8 cellular contexts compared by ENCODE assay signal in the genomic region with DNA sequence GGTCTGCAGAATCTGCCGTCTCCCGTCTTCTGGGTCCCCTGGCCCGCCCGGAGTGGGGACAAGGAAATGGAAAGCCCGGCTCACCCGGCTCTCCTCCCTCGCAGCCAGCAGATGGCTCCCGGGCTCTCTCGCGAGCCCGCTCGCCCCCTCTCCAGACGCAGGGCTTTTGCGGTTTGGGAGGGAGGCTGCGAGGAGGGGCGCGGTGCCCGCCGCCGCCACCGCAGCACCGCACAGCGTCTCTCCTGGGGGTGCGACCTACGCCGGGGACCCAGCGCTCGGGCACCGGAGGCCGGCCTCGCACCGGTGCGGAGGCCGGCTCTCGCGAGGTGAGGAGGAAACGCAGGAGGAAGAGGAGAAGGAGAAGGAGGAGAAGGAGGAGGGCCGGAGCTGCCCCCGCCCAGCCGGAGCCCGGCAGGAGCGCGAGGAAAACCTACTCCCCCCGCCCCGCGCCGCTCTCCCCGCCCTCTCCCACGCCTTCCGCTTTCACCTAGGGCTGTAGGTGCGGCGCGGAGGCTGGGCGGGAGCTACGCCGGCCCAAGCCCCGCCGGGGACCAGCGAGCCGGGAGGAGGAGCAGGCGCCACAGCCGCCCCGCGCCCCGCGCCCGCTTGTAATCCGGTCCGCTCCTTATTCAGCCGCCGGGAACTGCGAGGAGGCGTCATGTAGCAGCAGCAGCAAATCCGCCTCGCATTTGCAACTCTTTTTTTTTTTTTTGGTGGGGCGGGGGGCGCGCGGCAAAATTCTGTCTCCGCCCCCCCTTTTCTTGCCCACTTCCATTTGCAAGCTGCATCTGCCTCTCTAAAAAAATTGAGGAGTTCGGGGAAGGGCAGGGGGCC. TPM values are rescaled to one million over a fixed set of nuclear protein-coding genes. Genes with fewer than 3 reads are reported as not detected.
DNase-seq lines count a peak whose midpoint lies in the region; ATAC-seq and TF ChIP-seq lines count a peak whose summit lies in the region.

A gene (plus strand): TSS at position 461 of the 834 bp plus-strand sequence. CDS start 422 bp downstream, outside the sequence.

- no peaks in the 10 kb centered on the region for H3K9me3 ChIP-seq in MG63

- H3K36me3 ChIP-seq in H7 (replicated peaks; ENCODE audit: control insufficient read depth, insufficient read depth, low read length) (no peaks in the 10 kb centered on the region), MG63 (no peaks in the 10 kb centered on the region)

- H3K27ac ChIP-seq in temporal lobe (ENCODE audit: low read depth, low read length): peak within 1 kb of the TSS; percentile 51

- H3K27me3 ChIP-seq in H7 (ENCODE audit: control insufficient read depth, insufficient read depth, low read length) (no peaks in the 10 kb centered on the region), MG63 (no peaks in the 10 kb centered on the region)

- H3K4me3 ChIP-seq in H7 (ENCODE audit: insufficient read depth, low read depth, low read length) (peak within 1 kb of the TSS; percentile 98), MG63 (peak within 1 kb of the TSS; percentile 76)

- in situ Hi-C loops in SK-MEL-5 (cut with HindIII; ENCODE audit: low pct_unique_long_range_greater_than_20kb, low sequenced_read_pairs): no loop called here

- TF ChIP-seq CTCF in omental fat pad (IDR thresholded peaks at IDR 0.05): no peak

- ATAC-seq in omental fat pad (ENCODE audit: low FRiP score): peak; percentile 89

- DNase-seq in GDM1 (lab: John Stamatoyannopoulos, UW) (peak; percentile 66), H7 (peak; percentile 93), MG63 (peak; percentile 72), SK-MEL-5 (ENCODE audit: low read depth, low spot score) (peak; percentile 88), glomerular visceral epithelial cell (ENCODE audit: extremely low spot score) (peak; percentile 92), omental fat pad (ENCODE audit: low spot score) (peak; percentile 48)
- peak; percentile 68 for DNase-seq in activated naive CD4-positive, alpha-beta T cell treated with anti-CD3 and anti-CD28 coated beads, Interleukin-2, amount 50 U/mL, for 16 hours

RNA-seq across cellular contexts. Expression of the gene that starts here (rescaled TPM):
- total RNA-seq in H7 (2014; rRNA removed; shearing (Covaris generic)): 19.4 and 23.4 TPM in 2 replicates
- total RNA-seq in MG63 (2014; rRNA removed; shearing (Covaris generic); ENCODE audit: low replicate concordance): 3.4 and 6.5 TPM in 2 replicates
- total RNA-seq in SK-MEL-5 (2014; rRNA removed; shearing (Covaris generic)): 45.1 and 45.5 TPM in 2 replicates
- 24.8 and 35.9 TPM in 2 replicates for polyA plus RNA-seq in SK-MEL-5 (2015; cell fraction: cytosol; rRNA removed)
- polyA plus RNA-seq in SK-MEL-5 (2015; cell fraction: nucleus; rRNA removed): 16.7 and 17.1 TPM in 2 replicates
- total RNA-seq in omental fat pad (10 to 100 TPM; 24.4 to 35.3 (median 29.6) TPM), temporal lobe (21.1 TPM)

Comparison
In these comparisons a context has a peak if more than half of its experiments do, and no peak if none do; other contexts are left out.
1. Peak in every context shown above with its lines: DNase-seq, ATAC-seq, H3K4me3 ChIP-seq and H3K27ac ChIP-seq.